Comparison of ENCODE assay signal across 8 cellular contexts in the genomic region with DNA sequence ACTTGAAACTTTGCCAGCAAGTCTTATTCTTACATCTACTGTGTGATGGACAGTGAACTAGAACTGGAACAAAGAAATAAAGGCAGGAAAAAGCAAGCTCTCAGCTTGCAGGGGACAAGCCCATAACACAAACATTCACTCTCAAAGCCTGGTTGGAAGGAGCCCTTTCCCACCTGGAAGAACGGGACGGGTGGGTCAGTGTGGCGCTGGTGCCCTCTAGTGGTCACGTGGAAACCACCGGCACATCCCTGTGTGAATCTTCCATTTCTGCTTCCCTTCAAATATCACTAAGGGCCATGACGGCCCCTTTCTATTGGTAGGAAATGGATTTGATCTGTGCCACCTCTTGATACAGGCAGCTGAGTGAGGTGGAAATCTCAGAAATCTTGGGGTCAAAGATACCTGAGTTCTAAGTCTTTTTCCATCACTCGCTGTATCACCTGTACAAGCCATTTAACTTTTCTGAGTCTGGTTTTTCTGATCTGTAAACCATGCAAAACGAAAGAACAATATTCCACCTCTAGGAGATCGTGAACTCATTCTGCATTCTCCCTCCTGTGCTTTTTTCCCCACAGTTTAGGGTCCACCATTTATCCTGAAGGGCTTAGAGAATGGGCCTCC.
DNase-seq lines count a peak whose midpoint lies in the region; ATAC-seq lines count a peak whose summit lies in the region.

No MANE protein-coding gene starts in this region.

- no peaks in the 10 kb centered on the region for H3K9me2 ChIP-seq in Karpas-422 (replicated peaks; ENCODE audit: insufficient read depth, low read length)

- DNase-seq in NCI-H524 (lab: John Stamatoyannopoulos, UW) (peak; percentile 9 to 55), NCI-H524 treated with DMSO at 0.1 percent for 48 hours (lab: John Stamatoyannopoulos, UW) (no peak), Karpas-422 (peak; percentile 60), T1000 (lab: John Stamatoyannopoulos, UW) (peak; percentile 12), caudate nucleus (lab: John Stamatoyannopoulos, UW) (peak in 52 of 61 donors; percentile 3 to 73 (median 44)), left kidney (ENCODE audit: low read depth, low spot score) (peak; percentile 83)
- peak; percentile 11 for DNase-seq in stimulated activated CD8-positive, alpha-beta memory T cell treated with anti-CD3 and anti-CD28 coated beads, Interleukin-12 subunit alpha, Interleukin-12 subunit beta, amount 100 ng/mL, for 1 hour (ENCODE audit: low read depth)

- no peak overlapping the region for H2AFZ ChIP-seq in Karpas-422 (ENCODE audit: low read length)

- no peaks in the 10 kb centered on the region for H3K79me2 ChIP-seq in Karpas-422 (ENCODE audit: low read length)

- no peaks in the 10 kb centered on the region for H3K36me3 ChIP-seq in Karpas-422 (ENCODE audit: insufficient read depth, low read length)

- H3K27ac ChIP-seq in Karpas-422 (ENCODE audit: low read length) = no peak overlapping the region
- no peak overlapping the region for H3K27ac ChIP-seq in caudate nucleus (ENCODE audit: low read depth, low read length)

- no peak for ATAC-seq in HG03520 (IDR thresholded peaks at IDR 0.05; ENCODE audit: unreplicated experiment)

- H3K4me3 ChIP-seq in Karpas-422 (ENCODE audit: low read length) = no peak overlapping the region

- no peaks in the 10 kb centered on the region for H3K4me1 ChIP-seq in Karpas-422 (ENCODE audit: low read length)

- no peaks in the 10 kb centered on the region for H3K9me3 ChIP-seq in Karpas-422 (ENCODE audit: low read length)

- no peaks in the 10 kb centered on the region for H4K20me1 ChIP-seq in Karpas-422 (ENCODE audit: insufficient read depth, low read depth, low read length)

- H3K4me2 ChIP-seq in Karpas-422 (ENCODE audit: low read depth, low read length, poor library complexity, severe bottlenecking) = no peak overlapping the region

- H3K9ac ChIP-seq in Karpas-422 (ENCODE audit: low read length) = no peak overlapping the region

- H3K27me3 ChIP-seq in Karpas-422 (ENCODE audit: low read length) = no peaks in the 10 kb centered on the region
